In genomic region chr5:73501406-73501805, GRCh38 we compare ENCODE assay signal across 17 cellular contexts. TPM values are rescaled to one million over a fixed set of nuclear protein-coding genes. Genes with fewer than 3 reads are reported as not detected.
DNase-seq lines count a peak whose midpoint lies in the region; ATAC-seq and TF ChIP-seq lines count a peak whose summit lies in the region.
"Had no signal": no experiment of that assay in that cellular context is flagged by ENCODE, and none has a peak within 500 bp of the region (broad histone marks: within the 10 kb centered on the region; RNA-seq: fewer than 3 reads in every experiment).

No MANE protein-coding gene starts in this region.

- H3K4me3 Mint-ChIP-seq in activated naive CD4-positive, alpha-beta T cell treated with anti-CD3 and anti-CD28 coated beads for 36 hours, result peak overlapping the region; percentile 46
- no peak overlapping the region for H3K4me3 Mint-ChIP-seq in activated naive CD4-positive, alpha-beta T cell treated with anti-CD3 and anti-CD28 coated beads, Interleukin-2, amount 10 ng/mL, durations not matched to agents 7 days and 5 days
- peak overlapping the region; percentile 52 for H3K4me3 Mint-ChIP-seq in endothelial cell (ENCODE audit: unreplicated experiment)
- H3K4me3 Mint-ChIP-seq in stimulated activated naive B cell treated with anti-CD40 and anti-IgM and Interleukin-4, amounts not matched to agents 10 μg/mL and 1 μg/mL and 100 μg/mL, for 72 hours, result peak overlapping the region in 1 of 2 donors; percentile 28

- peaks cover 35% of the 10 kb centered on the region for H3K4me1 ChIP-seq in PC-9 (replicated peaks; ENCODE audit: insufficient read depth)
- peaks cover 9% of the 10 kb centered on the region for H3K4me1 ChIP-seq in SJCRH30

- TSS peak; percentile 1 for BruUV-seq in PC-9 (replicated peaks; lab: Mats Ljungman, UMichigan)

- peaks cover 67% of the 10 kb centered on the region for H3F3A ChIP-seq in PC-9 (ENCODE audit: insufficient read depth, low read depth)

- H3K27ac ChIP-seq in PC-9 (no peak overlapping the region), SJCRH30 (no peak overlapping the region)

- no peak for DNase-seq in activated naive CD4-positive, alpha-beta T cell treated with anti-CD3 and anti-CD28 coated beads for 36 hours
- no peak for DNase-seq in activated naive CD4-positive, alpha-beta T cell treated with anti-CD3 and anti-CD28 coated beads, Interleukin-2, amount 10 ng/mL, durations not matched to agents 7 days and 5 days
- DNase-seq in PC-9 (no peak), endothelial cell (ENCODE audit: low spot score) (no peak), 8988T (no peak), SJCRH30 (no peak)
- no peak for DNase-seq in stimulated activated naive B cell treated with anti-CD40 and anti-IgM and Interleukin-4, amounts not matched to agents 10 μg/mL and 1 μg/mL and 100 μg/mL, for 72 hours
- DNase-seq in stimulated activated CD4-positive, alpha-beta T cell treated with anti-CD3 and anti-CD28 coated beads, Interleukin-4, amount 100 ng/mL, for 24 hours, result no peak
- DNase-seq: activated CD4-positive, alpha-beta T cell treated with anti-CD3 and anti-CD28 coated beads for 48 hours; activated effector memory CD4-positive, alpha-beta T cell treated with anti-CD3 and anti-CD28 coated beads, Interleukin-2, amount 50 U/mL, for 16 hours; KBM-7; left colon; NCI-H1105; posterior cingulate gyrus; SHP77; stimulated activated naive CD4-positive, alpha-beta T cell treated with Interleukin-2 at 50 U/mL for 16 hours; T-helper 9 cell had no signal

- H3K36me3 ChIP-seq in PC-9 (ENCODE audit: low read depth) (peaks cover 55% of the 10 kb centered on the region), SJCRH30 (peaks cover 69% of the 10 kb centered on the region)

- no peaks in the 10 kb centered on the region for H3K9me2 ChIP-seq in PC-9 (ENCODE audit: insufficient read depth)

- H3K27ac Mint-ChIP-seq in activated naive CD4-positive, alpha-beta T cell treated with anti-CD3 and anti-CD28 coated beads for 36 hours, result peak overlapping the region; percentile 77
- H3K27ac Mint-ChIP-seq in activated naive CD4-positive, alpha-beta T cell treated with anti-CD3 and anti-CD28 coated beads, Interleukin-2, amount 10 ng/mL, durations not matched to agents 7 days and 5 days, result no peak overlapping the region
- peak overlapping the region; percentile 54 for H3K27ac Mint-ChIP-seq in endothelial cell (ENCODE audit: unreplicated experiment)
- peak overlapping the region; percentile 74 for H3K27ac Mint-ChIP-seq in stimulated activated naive B cell treated with anti-CD40 and anti-IgM and Interleukin-4, amounts not matched to agents 10 μg/mL and 1 μg/mL and 100 μg/mL, for 72 hours

- H3K4me3 ChIP-seq in PC-9 (no peak overlapping the region), SJCRH30 (no peak overlapping the region)

- H3K27me3 Mint-ChIP-seq in activated naive CD4-positive, alpha-beta T cell treated with anti-CD3 and anti-CD28 coated beads for 36 hours (ENCODE audit: low read depth), result no peaks in the 10 kb centered on the region
- H3K27me3 Mint-ChIP-seq in activated naive CD4-positive, alpha-beta T cell treated with anti-CD3 and anti-CD28 coated beads, Interleukin-2, amount 10 ng/mL, durations not matched to agents 7 days and 5 days, result peaks cover 3% of the 10 kb centered on the region
- H3K27me3 Mint-ChIP-seq in endothelial cell (ENCODE audit: unreplicated experiment), result peaks cover 6% of the 10 kb centered on the region
- no peaks in the 10 kb centered on the region for H3K27me3 Mint-ChIP-seq in stimulated activated naive B cell treated with anti-CD40 and anti-IgM and Interleukin-4, amounts not matched to agents 10 μg/mL and 1 μg/mL and 100 μg/mL, for 72 hours

- peak overlapping the region; percentile 92; the same call in 1 of the 2 replicates for H3K4me2 ChIP-seq in PC-9

- no peak overlapping the region for H2AFZ ChIP-seq in PC-9

- H4K20me1 ChIP-seq in PC-9 (ENCODE audit: insufficient read depth), result peaks cover 51% of the 10 kb centered on the region

- no peak for ATAC-seq in stimulated activated naive B cell treated with anti-CD40 and anti-IgM and Interleukin-4, amounts not matched to agents 10 μg/mL and 1 μg/mL and 100 μg/mL, for 72 hours (replicated peaks)
- ATAC-seq: left colon had no signal

- TF ChIP-seq CTCF in PC-9 (conservative IDR thresholded peaks at IDR 0.05), result no peak
- no peak for TF ChIP-seq CTCF in endothelial cell (IDR thresholded peaks at IDR 0.05; ENCODE audit: unreplicated experiment)

- peaks cover 63% of the 10 kb centered on the region for H3K79me2 ChIP-seq in PC-9 (ENCODE audit: low read depth)

- H3K9me3 ChIP-seq in PC-9 (ENCODE audit: insufficient read depth, low read depth), result no peaks in the 10 kb centered on the region
- no peaks in the 10 kb centered on the region for H3K9me3 ChIP-seq in SJCRH30 (replicated peaks)

- peaks cover 46% of the 10 kb centered on the region for H3K4me1 Mint-ChIP-seq in activated naive CD4-positive, alpha-beta T cell treated with anti-CD3 and anti-CD28 coated beads for 36 hours (ENCODE audit: low read depth)
- H3K4me1 Mint-ChIP-seq in activated naive CD4-positive, alpha-beta T cell treated with anti-CD3 and anti-CD28 coated beads, Interleukin-2, amount 10 ng/mL, durations not matched to agents 7 days and 5 days, result peaks cover 49% of the 10 kb centered on the region
- H3K4me1 Mint-ChIP-seq in endothelial cell (ENCODE audit: unreplicated experiment), result peaks cover 24% of the 10 kb centered on the region
- H3K4me1 Mint-ChIP-seq in stimulated activated naive B cell treated with anti-CD40 and anti-IgM and Interleukin-4, amounts not matched to agents 10 μg/mL and 1 μg/mL and 100 μg/mL, for 72 hours, result peaks cover 13 to 23% of the 10 kb centered on the region in 2 donors

- CTCF ChIA-PET in activated naive CD4-positive, alpha-beta T cell treated with anti-CD3 and anti-CD28 coated beads for 36 hours (lab: Charles Lee), result interaction anchor here (1.3 kb wide), 1 partner anchor 36 kb away, joined by 4 read pairs; no protein-coding TSS in a partner anchor
- CTCF ChIA-PET in activated naive CD4-positive, alpha-beta T cell treated with anti-CD3 and anti-CD28 coated beads, Interleukin-2, amount 10 ng/mL, durations not matched to agents 7 days and 5 days (lab: Charles Lee), result no interaction called here
- CTCF ChIA-PET in PC-9 (lab: Charles Lee), result no interaction called here

- H3K36me3 Mint-ChIP-seq in activated naive CD4-positive, alpha-beta T cell treated with anti-CD3 and anti-CD28 coated beads for 36 hours (ENCODE audit: low read depth), result peaks cover 46% of the 10 kb centered on the region
- H3K36me3 Mint-ChIP-seq in activated naive CD4-positive, alpha-beta T cell treated with anti-CD3 and anti-CD28 coated beads, Interleukin-2, amount 10 ng/mL, durations not matched to agents 7 days and 5 days, result peaks cover 58% of the 10 kb centered on the region
- H3K36me3 Mint-ChIP-seq in endothelial cell (ENCODE audit: low read depth, unreplicated experiment), result peaks cover 28% of the 10 kb centered on the region
- peaks cover 29 to 48% of the 10 kb centered on the region in 2 donors for H3K36me3 Mint-ChIP-seq in stimulated activated naive B cell treated with anti-CD40 and anti-IgM and Interleukin-4, amounts not matched to agents 10 μg/mL and 1 μg/mL and 100 μg/mL, for 72 hours

- POLR2A ChIA-PET in PC-9 (lab: Charles Lee; ENCODE audit: unreplicated experiment), result no interaction called here

- no peaks in the 10 kb centered on the region for H3K27me3 ChIP-seq in PC-9 (ENCODE audit: insufficient read depth, low read depth)
- H3K27me3 ChIP-seq in SJCRH30, result no peaks in the 10 kb centered on the region

- intact Hi-C loops in activated naive CD4-positive, alpha-beta T cell treated with anti-CD3 and anti-CD28 coated beads for 36 hours (cut with micrococcal nuclease), result no loop called here
- intact Hi-C loops in PC-9 (cut with micrococcal nuclease; ENCODE audit: unreplicated experiment), result no loop called here

- no peaks in the 10 kb centered on the region for H3K9me3 Mint-ChIP-seq in activated naive CD4-positive, alpha-beta T cell treated with anti-CD3 and anti-CD28 coated beads for 36 hours
- H3K9me3 Mint-ChIP-seq in activated naive CD4-positive, alpha-beta T cell treated with anti-CD3 and anti-CD28 coated beads, Interleukin-2, amount 10 ng/mL, durations not matched to agents 7 days and 5 days, result no peaks in the 10 kb centered on the region
- no peaks in the 10 kb centered on the region for H3K9me3 Mint-ChIP-seq in endothelial cell (ENCODE audit: unreplicated experiment)
- no peaks in the 10 kb centered on the region for H3K9me3 Mint-ChIP-seq in stimulated activated naive B cell treated with anti-CD40 and anti-IgM and Interleukin-4, amounts not matched to agents 10 μg/mL and 1 μg/mL and 100 μg/mL, for 72 hours

RNA-seq across cellular contexts. Expression of gene BTF3, which starts 3.2 kb away (rescaled TPM):
- total RNA-seq in activated naive CD4-positive, alpha-beta T cell treated with anti-CD3 and anti-CD28 coated beads for 36 hours, result 1,000 to 10,000 TPM; 1,100 to 1,123 TPM
- 635 and 694 TPM in 2 replicates for total RNA-seq in PC-9 (2021)
- total RNA-seq in endothelial cell (ENCODE audit: unreplicated experiment), result 866 TPM
- total RNA-seq in SJCRH30 (2014; rRNA removed; shearing (Covaris generic)), result 1,145 and 1,184 TPM in 2 replicates

RNA-seq across cellular contexts. Expression of gene FOXD1, which starts 52.8 kb away (rescaled TPM):
- under 1 TPM; 0.12 TPM for total RNA-seq in activated naive CD4-positive, alpha-beta T cell treated with anti-CD3 and anti-CD28 coated beads for 36 hours
- total RNA-seq in PC-9 (2021) (4.0 and 4.1 TPM in 2 replicates), endothelial cell (ENCODE audit: unreplicated experiment) (0.33 TPM)
- 10.5 and 10.9 TPM in 2 replicates for total RNA-seq in SJCRH30 (2014; rRNA removed; shearing (Covaris generic))
